ENCODE assay signal across 20 cellular contexts in genomic region chr17:4369557-4370230, GRCh38. TPM values are rescaled to one million over a fixed set of nuclear protein-coding genes. Genes with fewer than 3 reads are reported as not detected.
DNase-seq lines count a peak whose midpoint lies in the region; ATAC-seq, FAIRE-seq and TF ChIP-seq lines count a peak whose summit lies in the region.
"Had no signal": no experiment of that assay in that cellular context is flagged by ENCODE, and none has a peak within 500 bp of the region (broad histone marks: within the 10 kb centered on the region; RNA-seq: fewer than 3 reads in every experiment).

No MANE protein-coding gene starts in this region.

- no peak overlapping the region for H4K8ac ChIP-seq in H1 (ENCODE audit: extremely low read depth, insufficient read depth, low read length)

- FAIRE-seq in H1 (lab: Jason Lieb, UNC): no peak

- no peak overlapping the region for H3K4me3 ChIP-seq in DND-41 (ENCODE audit: low read depth in 1 of 2, low read length in 2 of 2)
- H3K4me3 ChIP-seq in H1 (ENCODE audit: extremely low read depth in 1 of 4, insufficient read depth in 2 of 4, low read depth in 3 of 4, low read length in 4 of 4): no peak overlapping the region
- H3K4me3 ChIP-seq: body of pancreas, lung had no signal

- H3K4me1 ChIP-seq in DND-41 (ENCODE audit: insufficient read depth, low read length) (peaks cover 15% of the 10 kb centered on the region), H1 (replicated peaks in 1 of 4; ENCODE audit: control insufficient read depth in 3 of 4, insufficient read depth in 4 of 4, low read length in 3 of 4) (peaks cover 0 to 7% (median 1%) of the 10 kb centered on the region in 4 experiments; a peak in 3 of 7 replicates)

- no peak for ATAC-seq in DND-41 (ENCODE audit: insufficient read depth, low read depth)
- ATAC-seq in HG03196 (IDR thresholded peaks at IDR 0.05; ENCODE audit: unreplicated experiment): no peak
- ATAC-seq in GM18517 (IDR thresholded peaks at IDR 0.05; ENCODE audit: unreplicated experiment): no peak
- ATAC-seq: activated CD4-positive, CD25-positive, alpha-beta regulatory T cell treated with anti-CD3 and anti-CD28 coated beads, Interleukin-2, amount 50 U/mL, for 24 hours; activated naive CD8-positive, alpha-beta T cell treated with anti-CD3 and anti-CD28 coated beads, Interleukin-2, amount 50 U/mL, for 24 hours; body of pancreas; SK-N-SH treated with all-trans-retinoic acid at 6 μM for 48 hours had no signal

- no peak overlapping the region for H3K4me2 ChIP-seq in DND-41 (ENCODE audit: insufficient read depth, low read length)
- no peak overlapping the region for H3K4me2 ChIP-seq in H1 (ENCODE audit: insufficient read depth in 1 of 2, low read depth in 2 of 2, low read length in 2 of 2)

- no peak overlapping the region for H3K14ac ChIP-seq in H1 (ENCODE audit: insufficient read length)

- DNase-seq in DND-41 (peak; percentile 20), NAMALWA (ENCODE audit: low spot score) (peak; percentile 69), H1 (ENCODE audit: low read depth in 1 of 2, low spot score in 2 of 2) (no peak), progenitor cell of endocrine pancreas (ENCODE audit: low spot score, unreplicated experiment) (no peak)
- DNase-seq in activated naive CD4-positive, alpha-beta T cell treated with anti-CD3 and anti-CD28 coated beads for 36 hours: no peak
- DNase-seq: activated CD4-positive, alpha-beta memory T cell treated with anti-CD3 and anti-CD28 coated beads for 36 hours; activated gamma-delta T cell; activated naive CD8-positive, alpha-beta T cell treated with anti-CD3 and anti-CD28 coated beads, Interleukin-2, amount 50 U/mL, for 24 hours; body of pancreas; HCEC 1CT; Kasumi-1; NCI-H1048; NCI-H1694 treated with DMSO at 0.1 percent for 48 hours; NCI-H526 treated with DMSO at 0.1 percent for 48 hours had no signal

- no peak overlapping the region; the same call in 1 of the 2 replicates for H2BK20ac ChIP-seq in H1 (ENCODE audit: low read length)

- TF ChIP-seq RAD21 in H1 (IDR thresholded peaks at IDR 0.05 in 1 of 2, conservative IDR thresholded peaks at IDR 0.05 in 1 of 2; ENCODE audit: low read depth in 2 of 2, low read length in 2 of 2): no peak

- H3K23me2 ChIP-seq in H1 (ENCODE audit: low read depth, low read length): peaks cover 4% of the 10 kb centered on the region; the same call in 1 of the 2 replicates

- peaks cover 8% of the 10 kb centered on the region; the same call in 1 of the 2 replicates for H3K36me3 ChIP-seq in DND-41 (ENCODE audit: insufficient read depth, low read length)
- no peaks in the 10 kb centered on the region for H3K36me3 ChIP-seq in H1 (ENCODE audit: control insufficient read depth in 2 of 4, insufficient read depth in 4 of 4, low read length in 3 of 4)

- no peak overlapping the region for H3K4ac ChIP-seq in H1 (replicated peaks; ENCODE audit: insufficient read length, low read depth, low read length)

- H3K9me3 Mint-ChIP-seq in progenitor cell of endocrine pancreas (ENCODE audit: low read depth): no peaks in the 10 kb centered on the region
- H3K9me3 Mint-ChIP-seq in activated naive CD4-positive, alpha-beta T cell treated with anti-CD3 and anti-CD28 coated beads for 36 hours: no peaks in the 10 kb centered on the region
- H3K9me3 Mint-ChIP-seq: activated CD4-positive, alpha-beta memory T cell treated with anti-CD3 and anti-CD28 coated beads for 36 hours; activated naive CD8-positive, alpha-beta T cell treated with anti-CD3 and anti-CD28 coated beads, Interleukin-2, amount 50 U/mL, for 24 hours; CD14-positive monocyte had no signal

- H2BK12ac ChIP-seq in H1 (ENCODE audit: low read depth, low read length): peak overlapping the region; percentile 87

- H3K9ac ChIP-seq in DND-41 (ENCODE audit: low read depth, low read length): no peak overlapping the region
- H3K9ac ChIP-seq in H1 (replicated peaks in 1 of 4; ENCODE audit: extremely low read depth in 1 of 4, low read depth in 3 of 4, low read length in 3 of 4): no peak overlapping the region

- H3K27me3 Mint-ChIP-seq in progenitor cell of endocrine pancreas: no peaks in the 10 kb centered on the region
- no peaks in the 10 kb centered on the region for H3K27me3 Mint-ChIP-seq in activated naive CD4-positive, alpha-beta T cell treated with anti-CD3 and anti-CD28 coated beads for 36 hours (ENCODE audit: low read depth)
- H3K27me3 Mint-ChIP-seq: activated CD4-positive, alpha-beta memory T cell treated with anti-CD3 and anti-CD28 coated beads for 36 hours had no signal

- intact Hi-C loops in activated naive CD4-positive, alpha-beta T cell treated with anti-CD3 and anti-CD28 coated beads for 36 hours (cut with micrococcal nuclease): loop anchor here (5.0 to 10.0 kb wide), 4 partner anchors 193 to 1118 kb away; partner anchors contain the start of genes ARRB2, ATP2A3, DERL2 and GGT6

- peaks cover 1% of the 10 kb centered on the region for H3K36me3 Mint-ChIP-seq in progenitor cell of endocrine pancreas (ENCODE audit: insufficient read depth)
- H3K36me3 Mint-ChIP-seq in activated naive CD4-positive, alpha-beta T cell treated with anti-CD3 and anti-CD28 coated beads for 36 hours (ENCODE audit: low read depth): peaks cover 2% of the 10 kb centered on the region
- H3K36me3 Mint-ChIP-seq: CD14-positive monocyte had no signal

- no peaks in the 10 kb centered on the region for H3K79me1 ChIP-seq in H1 (ENCODE audit: low read depth, low read length)

- H3K4me3 Mint-ChIP-seq in progenitor cell of endocrine pancreas (ENCODE audit: low read depth): no peak overlapping the region
- no peak overlapping the region for H3K4me3 Mint-ChIP-seq in activated naive CD4-positive, alpha-beta T cell treated with anti-CD3 and anti-CD28 coated beads for 36 hours
- H3K4me3 Mint-ChIP-seq: activated CD4-positive, alpha-beta memory T cell treated with anti-CD3 and anti-CD28 coated beads for 36 hours; activated naive CD8-positive, alpha-beta T cell treated with anti-CD3 and anti-CD28 coated beads, Interleukin-2, amount 50 U/mL, for 24 hours; CD14-positive monocyte had no signal

- TF ChIP-seq CTCF in DND-41 (IDR thresholded peaks at IDR 0.05; ENCODE audit: borderline replicate concordance, extremely low read depth, low read length, poor library complexity, severe bottlenecking): no peak
- TF ChIP-seq CTCF in H1 (IDR thresholded peaks at IDR 0.05; ENCODE audit: control extremely low read depth in 1 of 3, insufficient read depth in 1 of 3, low read depth in 1 of 3, low read length in 3 of 3): no peak
- TF ChIP-seq CTCF in progenitor cell of endocrine pancreas (IDR thresholded peaks at IDR 0.05; ENCODE audit: unreplicated experiment): no peak

- H3K56ac ChIP-seq in H1 (replicated peaks; ENCODE audit: insufficient read length, low read depth, low read length): no peak overlapping the region

- no peak overlapping the region; the same call in 1 of the 2 replicates for H2BK15ac ChIP-seq in H1 (ENCODE audit: low read length)

- H3K27ac ChIP-seq in DND-41 (ENCODE audit: low read length) (no peak overlapping the region), H1 (ENCODE audit: low read depth, low read length) (no peak overlapping the region)
- H3K27ac ChIP-seq: body of pancreas had no signal

- H3K9me3 ChIP-seq in DND-41 (ENCODE audit: insufficient read depth, low read length, severe bottlenecking) (no peaks in the 10 kb centered on the region), H1 (ENCODE audit: insufficient read depth in 2 of 2, low read depth in 1 of 2, low read length in 1 of 2) (no peaks in the 10 kb centered on the region)
- H3K9me3 ChIP-seq: body of pancreas had no signal

- TF ChIP-seq POLR2A in H1 (IDR thresholded peaks at IDR 0.05; ENCODE audit: control extremely low read depth in 1 of 2, low read depth in 2 of 2, low read length in 2 of 2): no peak

- 92% methylated on average over 16 of the region's 16 CpGs; no CpG with 5 or more reads in 1 of the 2 experiments for WGBS in H1 (ENCODE audit: extremely low coverage in 1 of 2, insufficient coverage in 1 of 2, insufficient read length in 1 of 2, insufficient replicate concordance in 2 of 2, low coverage in 1 of 2, low lambda C conversion rate in 2 of 2, missing lambda C conversion rate in 1 of 2), 2 experiments

- CTCF ChIA-PET in H1 (lab: Charles Lee; ENCODE audit: partially characterized antibody): interaction anchor here (0.6 to 1.9 kb wide), 7 partner anchors 17 to 215 kb away, joined by 3 to 9 read pairs (median 3); partner anchors contain the start of gene SMTNL2
- CTCF ChIA-PET in activated naive CD4-positive, alpha-beta T cell treated with anti-CD3 and anti-CD28 coated beads for 36 hours (lab: Charles Lee): interaction anchor here (0.6 to 1.0 kb wide), 3 partner anchors 26 to 198 kb away, joined by 3 to 4 read pairs (median 3); no protein-coding TSS in a partner anchor

- H3K23ac ChIP-seq in H1 (ENCODE audit: insufficient read length): no peak overlapping the region

- no peak overlapping the region for H4K5ac ChIP-seq in H1 (ENCODE audit: insufficient read length, low read depth, low read length)

- H2AK5ac ChIP-seq in H1 (ENCODE audit: low read depth, low read length): peak overlapping the region; percentile 33; the same call in 1 of the 2 replicates

- H2BK5ac ChIP-seq in H1 (ENCODE audit: low read depth, low read length): peak overlapping the region; percentile 35; the same call in 1 of the 2 replicates

- H2BK120ac ChIP-seq in H1 (replicated peaks; ENCODE audit: low read depth, low read length): no peak overlapping the region

- no peak for TF ChIP-seq EP300 in H1 (IDR thresholded peaks at IDR 0.05; ENCODE audit: borderline replicate concordance in 1 of 2, low read depth in 2 of 2, low read length in 2 of 2)

- H3K4me1 Mint-ChIP-seq in progenitor cell of endocrine pancreas (ENCODE audit: low read depth): peaks cover 9% of the 10 kb centered on the region
- H3K4me1 Mint-ChIP-seq in activated naive CD4-positive, alpha-beta T cell treated with anti-CD3 and anti-CD28 coated beads for 36 hours (ENCODE audit: low read depth): peaks cover 9% of the 10 kb centered on the region

- H2AFZ ChIP-seq in DND-41 (ENCODE audit: low read depth, low read length) (no peak overlapping the region), H1 (ENCODE audit: low read length) (no peak overlapping the region)

- H4K91ac ChIP-seq in H1 (replicated peaks; ENCODE audit: insufficient read length, low read length): no peak overlapping the region

- H4K20me1 ChIP-seq in DND-41 (ENCODE audit: insufficient read depth, low read length): peaks cover 4% of the 10 kb centered on the region
- H4K20me1 ChIP-seq in H1 (replicated peaks in 1 of 2; ENCODE audit: control insufficient read depth in 1 of 2, insufficient read depth in 2 of 2, low read length in 2 of 2): peaks cover 0 to 1% of the 10 kb centered on the region in 2 experiments

- no peaks in the 10 kb centered on the region for H3K27me3 ChIP-seq in DND-41 (ENCODE audit: insufficient read depth, low read length, poor library complexity)
- H3K27me3 ChIP-seq in H1 (replicated peaks in 1 of 4; ENCODE audit: control insufficient read depth in 3 of 4, extremely low read depth in 1 of 4, insufficient read depth in 3 of 4, low read length in 3 of 4): no peaks in the 10 kb centered on the region
- H3K27me3 ChIP-seq: body of pancreas had no signal

- POLR2A ChIA-PET in H1 (lab: Charles Lee; ENCODE audit: partially characterized antibody): interaction anchor here (1.8 to 2.1 kb wide), 2 partner anchors 25 to 27 kb away, joined by 5 to 6 read pairs; no protein-coding TSS in a partner anchor

- H3K18ac ChIP-seq in H1 (ENCODE audit: extremely low read depth, low read length): no peak overlapping the region

- H3K27ac Mint-ChIP-seq in progenitor cell of endocrine pancreas: peak overlapping the region; percentile 5
- no peak overlapping the region for H3K27ac Mint-ChIP-seq in activated naive CD4-positive, alpha-beta T cell treated with anti-CD3 and anti-CD28 coated beads for 36 hours
- H3K27ac Mint-ChIP-seq: activated CD4-positive, alpha-beta memory T cell treated with anti-CD3 and anti-CD28 coated beads for 36 hours; activated naive CD8-positive, alpha-beta T cell treated with anti-CD3 and anti-CD28 coated beads, Interleukin-2, amount 50 U/mL, for 24 hours had no signal

- peaks cover 17% of the 10 kb centered on the region for H3K79me2 ChIP-seq in DND-41 (ENCODE audit: insufficient read depth, low read length)
- H3K79me2 ChIP-seq in H1 (ENCODE audit: control insufficient read depth in 1 of 2, insufficient read depth in 2 of 2, low read length in 2 of 2): peaks cover 9 to 17% of the 10 kb centered on the region in 2 experiments

RNA-seq across cellular contexts. Expression of gene UBE2G1, which starts 3.2 kb away (rescaled TPM):
- 168 and 170 TPM in 2 replicates for total RNA-seq in H1 (2021; fragmentation: NEBNext Ultra II Directional; extraction: Animal tissue kit (Norgen Biotek cat#: 25700))
- 57.8 and 73.9 TPM in 2 replicates for polyA plus RNA-seq in H1 (2011; rRNA removed)
- 76.4 TPM for polyA plus RNA-seq in H1 (2011; cell fraction: cytosol; rRNA removed)
- polyA plus RNA-seq in H1 (2011; cell fraction: nucleus; rRNA removed): 44.5 TPM
- polyA plus RNA-seq in H1 (2012, experiment 1 of 2): 74.2 to 100 TPM (median 93.0 TPM) in 4 replicates
- polyA plus RNA-seq in H1 (2012, experiment 2 of 2): 39.9 TPM
- polyA plus RNA-seq in H1 (2013, experiment 1 of 2): 88.5 TPM
- polyA plus RNA-seq in H1 (2013, experiment 2 of 2): 88.7 TPM
- polyA minus RNA-seq in H1 (2011; rRNA and poly(A)+ RNA removed): 55.5 and 68.1 TPM in 2 replicates
- polyA minus RNA-seq in H1 (2011; cell fraction: cytosol; rRNA and poly(A)+ RNA removed): 94.1 TPM
- polyA minus RNA-seq in H1 (2011; cell fraction: nucleus; rRNA and poly(A)+ RNA removed): 74.8 TPM
- 82.6 and 87.8 TPM in 2 replicates for total RNA-seq in progenitor cell of endocrine pancreas
- total RNA-seq in activated naive CD4-positive, alpha-beta T cell treated with anti-CD3 and anti-CD28 coated beads for 36 hours: 10 to 100 TPM; 33.3 to 36.1 TPM

Comparison
In these comparisons a context has a peak if more than half of its experiments do, and no peak if none do; other contexts are left out.
1. DNase-seq: peak in DND-41 (single experiment) and NAMALWA (single experiment); none in H1 (0 of 2), progenitor cell of endocrine pancreas (single experiment) and activated naive CD4-positive, alpha-beta T cell treated with anti-CD3 and anti-CD28 coated beads for 36 hours (single experiment).